34 cellular contexts compared by ENCODE assay signal in the genomic region with DNA sequence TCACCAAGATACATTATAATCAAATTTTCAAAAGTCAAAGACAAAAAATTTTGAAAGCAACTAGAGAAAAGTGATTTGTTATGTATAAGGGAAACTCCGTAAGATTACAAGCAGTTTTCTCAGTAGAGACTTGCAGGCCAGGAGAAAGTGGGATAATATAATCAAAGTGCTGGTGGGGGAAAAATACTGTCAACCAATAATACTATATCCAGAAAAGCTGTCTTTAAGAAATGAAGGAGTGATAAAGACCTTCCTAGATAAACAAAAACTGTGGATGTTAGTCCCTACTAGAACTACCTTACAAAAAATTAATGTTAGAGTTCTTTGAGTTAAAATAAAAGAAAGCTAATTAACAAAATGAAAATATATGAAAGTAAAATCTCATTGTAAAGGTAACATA.
"Had no signal": no experiment of that assay in that cellular context is flagged by ENCODE, and none has a peak within 500 bp of the region (broad histone marks: within the 10 kb centered on the region; RNA-seq: fewer than 3 reads in every experiment).

No MANE protein-coding gene starts in this region.

- H3K36me3 ChIP-seq: MG63 had no signal

- H3K4me3 ChIP-seq: MG63 had no signal

- H3K27ac ChIP-seq: KMS-11 had no signal

- DNase-seq: Karpas-422, Kasumi-1, MG63, MM.1S, MV-4-11, NCI-H1048, NCI-H1092, NCI-H1092 treated with DMSO at 0.1 percent for 48 hours, NCI-H1105, NCI-H1105 treated with DMSO at 0.1 percent for 48 hours, NCI-H1417, NCI-H1417 treated with DMSO at 0.1 percent for 48 hours, NCI-H1436, NCI-H1436 treated with DMSO at 0.1 percent for 48 hours, NCI-H146, NCI-H1694, NCI-H1694 treated with DMSO at 0.1 percent for 48 hours, NCI-H187, NCI-H187 treated with DMSO at 0.1 percent for 48 hours, NCI-H1930, NCI-H2029, NCI-H2029 treated with DMSO at 0.1 percent for 48 hours, NCI-H2081, NCI-H2081 treated with DMSO at 0.1 percent for 48 hours, NCI-H2107, NCI-H2171, NCI-H2171 treated with DMSO at 0.1 percent for 48 hours, NCI-H2227 treated with DMSO at 0.1 percent for 48 hours, NCI-H226, NCI-H345, NCI-H446, NCI-H446 treated with DMSO at 0.1 percent for 48 hours, NCI-H510A had no signal
